23 cellular contexts compared by ENCODE assay signal in the genomic region with DNA sequence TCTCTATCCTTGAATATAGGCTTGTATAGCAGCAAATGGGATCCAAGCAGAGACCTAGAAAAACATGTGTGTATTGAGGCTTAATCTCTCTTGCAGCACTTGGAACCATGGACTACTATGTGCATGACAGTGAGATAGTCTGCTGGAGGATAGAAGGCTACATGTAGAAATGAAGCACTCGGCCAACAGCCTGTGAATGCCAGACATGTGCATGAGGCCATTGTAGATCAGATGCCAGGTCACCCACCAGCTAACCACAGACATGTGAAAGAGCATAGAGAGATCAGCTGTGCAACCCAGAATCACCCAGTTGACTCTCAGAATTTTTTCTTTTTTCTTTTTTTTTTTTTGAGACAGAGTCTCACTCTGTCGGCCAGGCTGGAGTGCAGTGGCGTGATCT.
DNase-seq lines count a peak whose midpoint lies in the region; FAIRE-seq and TF ChIP-seq lines count a peak whose summit lies in the region.
"Had no signal": no experiment of that assay in that cellular context is flagged by ENCODE, and none has a peak within 500 bp of the region (broad histone marks: within the 10 kb centered on the region; RNA-seq: fewer than 3 reads in every experiment).

No MANE protein-coding gene starts in this region.

- H3K4me3 Mint-ChIP-seq in chondrocyte (ENCODE audit: unreplicated experiment), result no peak overlapping the region
- H3K4me3 Mint-ChIP-seq: nephron; T-helper 1 cell treated with Interleukin-12 subunit alpha and Interleukin-12 subunit beta and Interleukin-4 antibody, amounts not matched to agents 30 μg/mL and 1 μg/mL, for 36 hours had no signal

- peaks cover 97% of the 10 kb centered on the region for H3K36me3 ChIP-seq in neutrophil
- H3K36me3 ChIP-seq: prostate gland had no signal

- H3K9me3 ChIP-seq in neutrophil, result no peaks in the 10 kb centered on the region
- H3K9me3 ChIP-seq: prostate gland, SJCRH30, thoracic aorta had no signal

- DNase-seq in AG20443 (ENCODE audit: low spot score) (peak; percentile 32), GM12892 (ENCODE audit: insufficient read length) (no peak), chondrocyte (ENCODE audit: low spot score) (no peak), AG08396 (ENCODE audit: low spot score) (no peak), GM19240 (ENCODE audit: insufficient read length, low spot score) (no peak), COLO829 (ENCODE audit: low spot score) (no peak)
- DNase-seq: activated naive CD4-positive, alpha-beta T cell treated with Interleukin-2 at 50 U/mL for 16 hours; anterior cingulate cortex; Calu3; central memory CD4-positive, alpha-beta T cell; H7; kidney; NCI-H1436 treated with DMSO at 0.1 percent for 48 hours; NCI-H748 treated with DMSO at 0.1 percent for 48 hours; PC-9 had no signal

- H3K4me1 Mint-ChIP-seq in chondrocyte (ENCODE audit: low read depth), result peaks cover 8% of the 10 kb centered on the region
- H3K4me1 Mint-ChIP-seq: nephron had no signal

- no peak for TF ChIP-seq POLR2A in GM12892 (IDR thresholded peaks at IDR 0.05; ENCODE audit: low read depth, low read length)

- H3K27ac Mint-ChIP-seq in chondrocyte (ENCODE audit: unreplicated experiment), result peak overlapping the region; percentile 4
- H3K27ac Mint-ChIP-seq: nephron; T-helper 1 cell treated with Interleukin-12 subunit alpha and Interleukin-12 subunit beta and Interleukin-4 antibody, amounts not matched to agents 30 μg/mL and 1 μg/mL, for 36 hours had no signal

- FAIRE-seq in GM12892 (lab: Jason Lieb, UNC), result peak; percentile 24
- FAIRE-seq: kidney had no signal

- peak overlapping the region; percentile 41 for H3K27ac ChIP-seq in neutrophil
- H3K27ac ChIP-seq: hepatocyte, PC-9, prostate gland, SJCRH30, VCaP had no signal

- no peak overlapping the region for H3K4me3 ChIP-seq in neutrophil (ENCODE audit: low read depth in 1 of 2, low read length in 1 of 2)
- H3K4me3 ChIP-seq: hepatocyte, PC-9, prostate gland, SJCRH30, thoracic aorta had no signal

- H3K9me3 Mint-ChIP-seq in chondrocyte (ENCODE audit: low read depth), result no peaks in the 10 kb centered on the region
- H3K9me3 Mint-ChIP-seq: nephron; T-helper 1 cell treated with Interleukin-12 subunit alpha and Interleukin-12 subunit beta and Interleukin-4 antibody, amounts not matched to agents 30 μg/mL and 1 μg/mL, for 36 hours had no signal

- H3K4me1 ChIP-seq in neutrophil (ENCODE audit: control insufficient read depth in 1 of 2, insufficient read depth in 1 of 2, low read depth in 1 of 2, low read length in 1 of 2), result no peaks in the 10 kb centered on the region
- H3K4me1 ChIP-seq: prostate gland, SJCRH30 had no signal

- no peaks in the 10 kb centered on the region for H3K27me3 Mint-ChIP-seq in chondrocyte (ENCODE audit: low read depth)

- H3K27me3 ChIP-seq in neutrophil, result no peaks in the 10 kb centered on the region
- H3K27me3 ChIP-seq: hepatocyte, SJCRH30 had no signal

- TF ChIP-seq CTCF in chondrocyte (IDR thresholded peaks at IDR 0.05), result no peak
- no peak for TF ChIP-seq CTCF in neutrophil (IDR thresholded peaks at IDR 0.05)

- H3K36me3 Mint-ChIP-seq in chondrocyte (ENCODE audit: low read depth), result peaks cover 23% of the 10 kb centered on the region
